In the genomic region with DNA sequence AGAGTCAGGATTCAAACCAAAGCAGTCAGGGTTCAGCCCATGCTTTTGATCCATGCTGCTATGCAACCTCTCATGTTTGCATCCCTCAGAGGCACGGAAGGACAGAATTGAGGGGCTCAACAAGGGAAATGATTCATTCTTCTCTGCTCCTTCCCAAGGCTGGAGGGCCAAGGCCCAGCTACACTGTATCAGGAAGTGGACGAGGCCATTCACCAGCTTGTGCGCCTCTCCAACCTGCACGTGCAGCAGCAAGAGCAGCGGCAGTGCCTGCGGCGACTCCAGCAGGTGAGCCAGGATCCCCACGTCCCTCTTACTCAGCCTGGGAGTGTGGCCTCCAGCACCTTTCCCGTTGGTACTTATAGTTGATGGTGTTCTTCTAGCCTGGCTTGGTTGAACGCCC, we compare ENCODE assay signal across 39 cellular contexts. TPM values are rescaled to one million over a fixed set of nuclear protein-coding genes. Genes with fewer than 3 reads are reported as not detected.
"Had no signal": no experiment of that assay in that cellular context is flagged by ENCODE, and none has a peak within 500 bp of the region (broad histone marks: within the 10 kb centered on the region; RNA-seq: fewer than 3 reads in every experiment).

No MANE protein-coding gene starts in this region.

- H3K27me3 ChIP-seq: MG63 had no signal

- H3K4me3 ChIP-seq: MG63 had no signal

- DNase-seq: Karpas-422, Kasumi-1, MG63, MM.1S, MV-4-11, NCI-H1048, NCI-H1092, NCI-H1092 treated with DMSO at 0.1 percent for 48 hours, NCI-H1105, NCI-H1105 treated with DMSO at 0.1 percent for 48 hours, NCI-H1417, NCI-H1417 treated with DMSO at 0.1 percent for 48 hours, NCI-H1436, NCI-H1436 treated with DMSO at 0.1 percent for 48 hours, NCI-H146, NCI-H1694, NCI-H1694 treated with DMSO at 0.1 percent for 48 hours, NCI-H187, NCI-H187 treated with DMSO at 0.1 percent for 48 hours, NCI-H1930, NCI-H2029, NCI-H2029 treated with DMSO at 0.1 percent for 48 hours, NCI-H2081, NCI-H2081 treated with DMSO at 0.1 percent for 48 hours, NCI-H2107, NCI-H2171, NCI-H2171 treated with DMSO at 0.1 percent for 48 hours, NCI-H2227 treated with DMSO at 0.1 percent for 48 hours, NCI-H226, NCI-H345, NCI-H446, NCI-H446 treated with DMSO at 0.1 percent for 48 hours, NCI-H510A, NCI-H510A treated with DMSO at 0.1 percent for 48 hours, NCI-H524 had no signal

- H3K9me3 ChIP-seq: MG63 had no signal

- H3K36me3 ChIP-seq: MG63 had no signal

RNA-seq across cellular contexts. Expression of gene RNASE8, which starts 21.1 kb away (rescaled TPM):
- total RNA-seq: LHCN-M2, M059J, MCF 10A, NCI-H460 had no signal

RNA-seq across cellular contexts. Expression of gene TMEM253, which starts 22.1 kb away (rescaled TPM):
- total RNA-seq: LHCN-M2, M059J had no signal

RNA-seq across cellular contexts. Expression of gene RNASE7, which starts 36.6 kb away (rescaled TPM):
- total RNA-seq: LHCN-M2, M059J, NCI-H460 had no signal
